9 cellular contexts compared by ENCODE assay signal in the genomic region with DNA sequence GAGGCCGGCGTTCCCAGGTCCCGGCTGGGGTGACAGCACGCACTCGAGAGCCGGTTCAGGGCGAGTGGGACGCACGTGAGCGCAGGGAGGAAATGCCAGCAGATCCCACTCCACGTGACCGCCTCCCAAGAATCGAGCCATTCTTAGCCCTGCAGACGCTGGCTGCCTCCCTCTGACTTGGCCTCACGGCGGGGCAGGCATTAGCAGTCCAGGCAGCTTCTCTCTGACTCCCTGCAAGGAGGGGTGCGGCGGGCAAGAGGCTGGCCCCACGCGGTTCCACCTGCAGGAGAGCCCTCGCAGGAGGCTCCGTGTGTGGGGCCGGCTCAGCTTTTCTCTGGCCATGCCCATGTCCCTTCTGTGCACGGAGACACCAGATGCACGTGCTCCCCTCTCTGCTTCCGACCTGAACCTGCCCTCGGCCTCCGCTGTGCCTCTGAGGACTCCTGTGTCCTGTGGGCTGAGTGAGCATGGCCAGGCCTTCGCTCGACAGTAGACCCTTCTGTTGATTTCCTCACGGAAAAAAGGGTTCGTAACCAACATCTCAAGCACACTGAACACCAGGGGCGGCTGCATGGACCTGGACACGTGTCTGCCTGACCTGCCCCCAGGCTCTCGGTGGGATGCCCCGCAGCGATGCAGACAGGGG. TPM values are rescaled to one million over a fixed set of nuclear protein-coding genes. Genes with fewer than 3 reads are reported as not detected.
DNase-seq lines count a peak whose midpoint lies in the region; ATAC-seq, FAIRE-seq and TF ChIP-seq lines count a peak whose summit lies in the region.
"Had no signal": no experiment of that assay in that cellular context is flagged by ENCODE, and none has a peak within 500 bp of the region (broad histone marks: within the 10 kb centered on the region; RNA-seq: fewer than 3 reads in every experiment).

No MANE protein-coding gene starts in this region.

- no peak for ATAC-seq in naive B cell (ENCODE audit: low read depth in 2 of 2)
- peak in 1 of 2 donors; percentile 1 for ATAC-seq in upper lobe of left lung (ENCODE audit: low FRiP score in 2 of 2)
- no peak for ATAC-seq in HG03378 (IDR thresholded peaks at IDR 0.05; ENCODE audit: unreplicated experiment)

- CTCF ChIA-PET in activated naive CD4-positive, alpha-beta T cell treated with anti-CD3 and anti-CD28 coated beads for 36 hours (lab: Charles Lee), result interaction anchor here (1.9 to 5.4 kb wide), 2 partner anchors 10 to 61 kb away, joined by 7 to 44 read pairs; partner anchors contain the start of gene GPR146
- CTCF ChIA-PET in endothelial cell of umbilical vein (lab: Charles Lee), result interaction anchor here (1.2 to 2.6 kb wide), 4 partner anchors 10 to 61 kb away, joined by 6 to 11 read pairs (median 8); partner anchors contain the start of gene GPR146

- WGBS in upper lobe of left lung, 2 donors, result 42 to 62% methylated on average over 14 to 19 of the region's 37 CpGs

- no peaks in the 10 kb centered on the region for H3K9me3 ChIP-seq in endothelial cell of umbilical vein (replicated peaks; ENCODE audit: control insufficient read depth, insufficient read depth, low read length)
- H3K9me3 ChIP-seq in upper lobe of left lung, result no peaks in the 10 kb centered on the region

- no peak overlapping the region for H2AFZ ChIP-seq in endothelial cell of umbilical vein (ENCODE audit: low read depth, low read length)

- H3K4me2 ChIP-seq in endothelial cell of umbilical vein (ENCODE audit: insufficient read depth, low read length), result no peak overlapping the region

- no peak overlapping the region for H3K4me3 ChIP-seq in endothelial cell of umbilical vein (replicated peaks in 1 of 3; ENCODE audit: insufficient read depth in 1 of 3, low read depth in 1 of 3, low read length in 3 of 3)
- peak overlapping the region in 2 of 4 donors; percentile 54 to 56 for H3K4me3 ChIP-seq in upper lobe of left lung

- no peak for DNase-seq in activated naive CD4-positive, alpha-beta T cell treated with anti-CD3 and anti-CD28 coated beads for 36 hours
- no peak for DNase-seq in activated naive CD4-positive, alpha-beta T cell treated with Interleukin-2 at 50 U/mL for 16 hours
- DNase-seq in endothelial cell of umbilical vein (ENCODE audit: low read depth, low spot score) (peak; percentile 37), naive B cell (no peak), upper lobe of left lung (peak in 1 of 2 donors; percentile 81), SW 1271 (lab: John Stamatoyannopoulos, UW) (no peak)
- DNase-seq in activated CD4-positive, alpha-beta T cell treated with anti-CD3 and anti-CD28 coated beads for 4 hours, result no peak

- no peak for FAIRE-seq in endothelial cell of umbilical vein (lab: Jason Lieb, UNC)
- FAIRE-seq: astrocyte had no signal

- POLR2A ChIA-PET in endothelial cell of umbilical vein (lab: Charles Lee), result no interaction called here

- dilution Hi-C loops in endothelial cell of umbilical vein (cut with MboI; ENCODE audit: extremely low pct_ligation_motif_present, low sequenced_read_pairs), result no loop called here

- peaks cover 38% of the 10 kb centered on the region for H3K4me1 Mint-ChIP-seq in activated naive CD4-positive, alpha-beta T cell treated with anti-CD3 and anti-CD28 coated beads for 36 hours (ENCODE audit: low read depth)
- H3K4me1 Mint-ChIP-seq in naive B cell, result peaks cover 13 to 40% (median 24%) of the 10 kb centered on the region in 3 donors

- H3K27me3 Mint-ChIP-seq in activated naive CD4-positive, alpha-beta T cell treated with anti-CD3 and anti-CD28 coated beads for 36 hours (ENCODE audit: low read depth), result no peaks in the 10 kb centered on the region
- peaks cover 24 to 72% (median 31%) of the 10 kb centered on the region in 3 donors for H3K27me3 Mint-ChIP-seq in naive B cell

- H3K27ac ChIP-seq in endothelial cell of umbilical vein (ENCODE audit: insufficient read depth, low read depth, low read length) (peak overlapping the region; percentile 1), upper lobe of left lung (peak overlapping the region; percentile 85 to 94 (median 90))

- peaks cover 47% of the 10 kb centered on the region for H3K4me1 ChIP-seq in endothelial cell of umbilical vein (ENCODE audit: control insufficient read depth, extremely low read depth, insufficient read depth, low read length)
- peaks cover 66 to 85% (median 67%) of the 10 kb centered on the region in 4 donors for H3K4me1 ChIP-seq in upper lobe of left lung

- no peaks in the 10 kb centered on the region for H3K79me2 ChIP-seq in endothelial cell of umbilical vein (ENCODE audit: control insufficient read depth, insufficient read depth, low read length)

- TF ChIP-seq CTCF in endothelial cell of umbilical vein (IDR thresholded peaks at IDR 0.05; ENCODE audit: extremely low read depth in 1 of 2, insufficient read depth in 1 of 2, low read depth in 1 of 2, low read length in 2 of 2) (no peak), upper lobe of left lung (IDR thresholded peaks at IDR 0.05) (no peak)

- no peak overlapping the region for H3K9ac ChIP-seq in endothelial cell of umbilical vein (replicated peaks; ENCODE audit: extremely low read depth, insufficient read depth, low read length)

- H3K4me3 Mint-ChIP-seq in activated naive CD4-positive, alpha-beta T cell treated with anti-CD3 and anti-CD28 coated beads for 36 hours, result no peak overlapping the region
- H3K4me3 Mint-ChIP-seq in naive B cell, result peak overlapping the region in 5 of 8 donors; percentile 68 to 84 (median 73)

- H4K20me1 ChIP-seq in endothelial cell of umbilical vein (replicated peaks; ENCODE audit: control insufficient read depth, extremely low read depth, insufficient read depth, low read length), result no peaks in the 10 kb centered on the region

- H3K36me3 ChIP-seq in endothelial cell of umbilical vein (ENCODE audit: control insufficient read depth in 2 of 2, extremely low read depth in 1 of 2, insufficient read depth in 2 of 2, low read length in 2 of 2) (peaks cover 0 to 10% of the 10 kb centered on the region in 2 experiments), upper lobe of left lung (peaks cover 0 to 17% (median 6%) of the 10 kb centered on the region in 4 donors)

- H3K36me3 Mint-ChIP-seq in activated naive CD4-positive, alpha-beta T cell treated with anti-CD3 and anti-CD28 coated beads for 36 hours (ENCODE audit: low read depth), result peaks cover 3% of the 10 kb centered on the region
- no peaks in the 10 kb centered on the region for H3K36me3 Mint-ChIP-seq in naive B cell

- intact Hi-C loops in activated naive CD4-positive, alpha-beta T cell treated with anti-CD3 and anti-CD28 coated beads for 36 hours (cut with micrococcal nuclease), result no loop called here
- intact Hi-C loops in endothelial cell of umbilical vein (cut with micrococcal nuclease), result no loop called here

- no peaks in the 10 kb centered on the region for H3K27me3 ChIP-seq in endothelial cell of umbilical vein (ENCODE audit: control insufficient read depth in 2 of 2, insufficient read depth in 2 of 2, low read length in 2 of 2)
- no peaks in the 10 kb centered on the region for H3K27me3 ChIP-seq in upper lobe of left lung

- H3K9me1 ChIP-seq in endothelial cell of umbilical vein (replicated peaks; ENCODE audit: control insufficient read depth, extremely low read depth, insufficient read depth, low read length), result no peaks in the 10 kb centered on the region

- peak overlapping the region; percentile 46 for H3K27ac Mint-ChIP-seq in activated naive CD4-positive, alpha-beta T cell treated with anti-CD3 and anti-CD28 coated beads for 36 hours
- H3K27ac Mint-ChIP-seq in naive B cell, result peak overlapping the region in 2 of 6 donors; percentile 59 to 88

- no peak for TF ChIP-seq POLR2A in endothelial cell of umbilical vein (IDR thresholded peaks at IDR 0.05; ENCODE audit: low read depth, low read length)
- no peak for TF ChIP-seq POLR2A in upper lobe of left lung (IDR thresholded peaks at IDR 0.05)

- H3K9me3 Mint-ChIP-seq in activated naive CD4-positive, alpha-beta T cell treated with anti-CD3 and anti-CD28 coated beads for 36 hours, result no peaks in the 10 kb centered on the region
- no peaks in the 10 kb centered on the region for H3K9me3 Mint-ChIP-seq in naive B cell

- no TSS peak for BruUV-seq in endothelial cell of umbilical vein (replicated peaks; lab: Mats Ljungman, UMichigan)

- no peak for TF ChIP-seq EP300 in upper lobe of left lung (IDR thresholded peaks at IDR 0.05)

TF ChIP-seq in endothelial cell of umbilical vein, 7 proteins besides CTCF, POLR2A, EP300 and RAD21:
- no peak for TF ChIP-seq JUN (IDR thresholded peaks at IDR 0.05; ENCODE audit: borderline replicate concordance, insufficient read depth, insufficient read length, low read depth)
- TF ChIP-seq MAX (IDR thresholded peaks at IDR 0.05; ENCODE audit: insufficient read depth, insufficient read length), result peak; percentile 85

RNA-seq across cellular contexts. Expression of gene GPR146, which starts 10.2 kb away (rescaled TPM):
- total RNA-seq in activated naive CD4-positive, alpha-beta T cell treated with anti-CD3 and anti-CD28 coated beads for 36 hours, result under 1 TPM; 0.57 to 0.62 TPM
- total RNA-seq in endothelial cell of umbilical vein (11.7 and 18.5 TPM in 2 replicates), upper lobe of left lung (10 to 100 TPM; 11.2 to 32.8 (median 28.9) TPM)
- polyA plus RNA-seq in endothelial cell of umbilical vein (44.8 and 76.6 TPM in 2 replicates), naive B cell (ENCODE audit: low read depth in 6 of 6) (1 to 10 TPM; 2.0 to 9.7 (median 3.9) TPM)
- 22.7 and 26.9 TPM in 2 replicates for polyA plus RNA-seq in endothelial cell of umbilical vein (2011; cell fraction: cytosol; rRNA removed)
- polyA plus RNA-seq in endothelial cell of umbilical vein (2011; cell fraction: nucleus; rRNA removed), result 11.8 and 16.1 TPM in 2 replicates
- 1.8 and 2.0 TPM in 2 replicates for polyA plus RNA-seq in endothelial cell of umbilical vein (2012)
- 26.1 and 33.9 TPM in 2 replicates for polyA minus RNA-seq in endothelial cell of umbilical vein
- polyA minus RNA-seq in endothelial cell of umbilical vein (2011; cell fraction: cytosol; rRNA and poly(A)+ RNA removed), result not detected
- polyA minus RNA-seq in endothelial cell of umbilical vein (2011; cell fraction: nucleus; rRNA and poly(A)+ RNA removed), result 12.3 and 18.3 TPM in 2 replicates

RNA-seq across cellular contexts. Expression of gene GPER1, which starts 33.4 kb away (rescaled TPM):
- not detected for total RNA-seq in activated naive CD4-positive, alpha-beta T cell treated with anti-CD3 and anti-CD28 coated beads for 36 hours
- total RNA-seq in endothelial cell of umbilical vein, result 0.25 and 0.77 TPM in 2 replicates
- 2.3 and 3.1 TPM in 2 replicates for polyA plus RNA-seq in endothelial cell of umbilical vein
- 0.89 and 1.2 TPM in 2 replicates for polyA plus RNA-seq in endothelial cell of umbilical vein (2011; cell fraction: cytosol; rRNA removed)
- 1.8 and 2.6 TPM in 2 replicates for polyA plus RNA-seq in endothelial cell of umbilical vein (2011; cell fraction: nucleus; rRNA removed)
- polyA plus RNA-seq in endothelial cell of umbilical vein (2012), result 0.74 and 1.2 TPM in 2 replicates
- polyA minus RNA-seq in endothelial cell of umbilical vein, result 1.00 and 1.6 TPM in 2 replicates
- polyA minus RNA-seq in endothelial cell of umbilical vein (2011; cell fraction: cytosol; rRNA and poly(A)+ RNA removed), result 4.1 TPM
- polyA minus RNA-seq in endothelial cell of umbilical vein (2011; cell fraction: nucleus; rRNA and poly(A)+ RNA removed), result 0.34 and 0.48 TPM in 2 replicates
- polyA plus RNA-seq in naive B cell (ENCODE audit: low read depth in 6 of 6), result under 1 TPM in 3 of 6 donors, not detected in 3; 0.40 to 0.88 (median 0.65) TPM
- total RNA-seq in upper lobe of left lung, result 10 to 100 TPM in 2 of 6 donors, 1 to 10 TPM in 4; 6.5 to 24.7 (median 8.5) TPM
